Comparison of ENCODE assay signal across 11 cellular contexts in the genomic region with DNA sequence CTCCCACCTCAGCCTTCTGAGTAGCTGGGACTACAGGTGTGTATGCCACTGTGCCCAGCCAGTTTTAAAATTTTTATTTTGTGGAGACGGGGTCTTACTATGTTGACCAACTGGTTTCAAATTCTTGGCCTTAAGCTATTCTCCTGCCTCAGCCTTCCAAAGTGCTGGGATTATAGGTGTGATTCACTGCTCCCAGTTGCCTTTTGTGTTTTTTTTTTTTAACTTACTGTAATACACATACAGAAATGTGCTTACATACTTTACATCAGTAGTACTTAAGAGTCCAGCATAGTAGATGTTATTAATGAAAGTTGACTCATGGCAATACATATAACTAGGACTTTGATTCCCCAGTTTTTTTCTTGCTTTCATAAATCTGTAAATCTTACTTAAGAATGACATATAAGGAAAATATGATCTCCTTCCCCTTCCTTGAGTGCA. TPM values are rescaled to one million over a fixed set of nuclear protein-coding genes. Genes with fewer than 3 reads are reported as not detected.
DNase-seq lines count a peak whose midpoint lies in the region; ATAC-seq, FAIRE-seq and TF ChIP-seq lines count a peak whose summit lies in the region.
"Had no signal": no experiment of that assay in that cellular context is flagged by ENCODE, and none has a peak within 500 bp of the region (broad histone marks: within the 10 kb centered on the region; RNA-seq: fewer than 3 reads in every experiment).

No MANE protein-coding gene starts in this region.

- H3K36me3 ChIP-seq in fibroblast of lung (ENCODE audit: control insufficient read depth, insufficient read depth, low read length) (no peaks in the 10 kb centered on the region), small intestine (ENCODE audit: control insufficient read depth in 2 of 2, insufficient read depth in 2 of 2, low read length in 2 of 2) (no peaks in the 10 kb centered on the region)

- no peaks in the 10 kb centered on the region for H3K27me3 Mint-ChIP-seq in T-helper 1 cell treated with Interleukin-12 subunit alpha and Interleukin-12 subunit beta and Interleukin-4 antibody, amounts not matched to agents 30 μg/mL and 1 μg/mL, for 36 hours (ENCODE audit: low read depth)

- CTCF ChIA-PET in RWPE1 (lab: Yijun Ruan, JAX) = interaction anchor here (0.6 kb wide), 1 partner anchor 626 kb away, joined by 4 read pairs; no protein-coding TSS in a partner anchor

- H3K9ac ChIP-seq in fibroblast of lung (ENCODE audit: insufficient read depth, low read length) = no peak overlapping the region

- H3K4me1 ChIP-seq in fibroblast of lung (ENCODE audit: control insufficient read depth, extremely low read depth, insufficient read depth, low read length) (peaks cover 8% of the 10 kb centered on the region), small intestine (ENCODE audit: control insufficient read depth in 2 of 2, insufficient read depth in 1 of 2, low read depth in 1 of 2, low read length in 1 of 2) (peaks cover 17 to 24% of the 10 kb centered on the region in 2 donors)

- no peak overlapping the region for H2AFZ ChIP-seq in fibroblast of lung (ENCODE audit: low read length)

- no peaks in the 10 kb centered on the region for H3K9me3 ChIP-seq in fibroblast of lung (ENCODE audit: control insufficient read depth, insufficient read depth, low read depth, low read length)
- H3K9me3 ChIP-seq in small intestine (ENCODE audit: control insufficient read depth, low read depth) = no peaks in the 10 kb centered on the region

- peak overlapping the region; percentile 11 for H3K4me3 Mint-ChIP-seq in T-helper 1 cell treated with Interleukin-12 subunit alpha and Interleukin-12 subunit beta and Interleukin-4 antibody, amounts not matched to agents 30 μg/mL and 1 μg/mL, for 36 hours

- ATAC-seq in GM21529 (IDR thresholded peaks at IDR 0.05; ENCODE audit: unreplicated experiment) = no peak
- ATAC-seq in GM18870 (IDR thresholded peaks at IDR 0.05; ENCODE audit: unreplicated experiment) = no peak

- no peak overlapping the region for H3K27ac Mint-ChIP-seq in T-helper 1 cell treated with Interleukin-12 subunit alpha and Interleukin-12 subunit beta and Interleukin-4 antibody, amounts not matched to agents 30 μg/mL and 1 μg/mL, for 36 hours

- FAIRE-seq in small intestine (lab: Jason Lieb, UNC) = peak; percentile 81

- H3K4me3 ChIP-seq in fibroblast of lung (replicated peaks in 1 of 4; ENCODE audit: control extremely low read depth in 1 of 4, insufficient read depth in 1 of 4, low read depth in 3 of 4, low read length in 4 of 4) (no peak overlapping the region), small intestine (ENCODE audit: low read depth in 1 of 2, low read length in 2 of 2) (no peak overlapping the region)

- no peaks in the 10 kb centered on the region for H4K20me1 ChIP-seq in fibroblast of lung (ENCODE audit: control insufficient read depth, extremely low read depth, insufficient read depth, low read length)

- 52 to 87% (median 66%) methylated on average over 1 of the region's 1 CpG for WGBS in small intestine, 3 donors

- no peaks in the 10 kb centered on the region for H3K9me3 Mint-ChIP-seq in T-helper 1 cell treated with Interleukin-12 subunit alpha and Interleukin-12 subunit beta and Interleukin-4 antibody, amounts not matched to agents 30 μg/mL and 1 μg/mL, for 36 hours

- POLR2A ChIA-PET in RWPE1 (lab: Yijun Ruan, JAX; ENCODE audit: low non-redundant PET) = interaction anchor here (0.7 kb wide), 1 partner anchor 13 kb away, joined by 4 read pairs; no protein-coding TSS in a partner anchor

- peaks cover 55% of the 10 kb centered on the region for H3K79me2 ChIP-seq in fibroblast of lung (ENCODE audit: control insufficient read depth, insufficient read depth, low read length)

- peaks cover 56% of the 10 kb centered on the region for H3K4me1 Mint-ChIP-seq in T-helper 1 cell treated with Interleukin-12 subunit alpha and Interleukin-12 subunit beta and Interleukin-4 antibody, amounts not matched to agents 30 μg/mL and 1 μg/mL, for 36 hours (ENCODE audit: low read depth)

- no peak overlapping the region for H3K4me2 ChIP-seq in fibroblast of lung (ENCODE audit: extremely low read depth, insufficient read depth, low read length)

- H3K27me3 ChIP-seq in fibroblast of lung (ENCODE audit: control insufficient read depth, insufficient read depth, low read length) (no peaks in the 10 kb centered on the region), small intestine (ENCODE audit: control insufficient read depth in 2 of 2, insufficient read depth in 2 of 2, low read length in 2 of 2) (no peaks in the 10 kb centered on the region)

- DNase-seq in T-helper 1 cell (no peak), RWPE1 (ENCODE audit: low spot score) (peak; percentile 59), fibroblast of lung (ENCODE audit: low read depth in 2 of 2) (peak; percentile 31 to 75), small intestine (peak; percentile 59), superior temporal gyrus (ENCODE audit: extremely low spot score) (no peak)
- DNase-seq: 8988T, NCI-H146, SHP77 had no signal

- TF ChIP-seq CTCF in RWPE1 (conservative IDR thresholded peaks at IDR 0.05; ENCODE audit: low read depth) (no peak), fibroblast of lung (conservative IDR thresholded peaks at IDR 0.05 in 1 of 2, IDR thresholded peaks at IDR 0.05 in 1 of 2; ENCODE audit: low read depth in 1 of 2, low read length in 2 of 2) (no peak)

- peaks cover 8% of the 10 kb centered on the region for H3K36me3 Mint-ChIP-seq in T-helper 1 cell treated with Interleukin-12 subunit alpha and Interleukin-12 subunit beta and Interleukin-4 antibody, amounts not matched to agents 30 μg/mL and 1 μg/mL, for 36 hours (ENCODE audit: low read depth)

- H3K27ac ChIP-seq in RWPE1 (no peak overlapping the region), fibroblast of lung (ENCODE audit: insufficient read depth, low read length) (no peak overlapping the region), small intestine (ENCODE audit: low read depth in 1 of 2, low read length in 1 of 2) (peak overlapping the region; percentile 34 to 52)

RNA-seq across cellular contexts. Expression of a gene that starts 4.7 kb away (rescaled TPM):
- 48.0 and 70.5 TPM in 2 replicates for total RNA-seq in fibroblast of lung
- 36.6 and 51.6 TPM in 2 replicates for polyA plus RNA-seq in fibroblast of lung
- 26.3 and 38.4 TPM in 2 replicates for polyA plus RNA-seq in fibroblast of lung (2012)
- polyA minus RNA-seq in fibroblast of lung (ENCODE audit: low replicate concordance) = 8.6 and 8.9 TPM in 2 replicates
- polyA plus RNA-seq in small intestine = 10 to 100 TPM; 16.3 to 26.2 (median 17.3) TPM

Comparison
In these comparisons a context has a peak if more than half of its experiments do, and no peak if none do; other contexts are left out.
1. DNase-seq: peak in RWPE1 (single experiment), fibroblast of lung (2 of 2) and small intestine (single experiment); none in T-helper 1 cell (0 of 5) and superior temporal gyrus (single experiment).
2. H3K27ac ChIP-seq: peak in small intestine (2 of 2); none in RWPE1 (single experiment) and fibroblast of lung (single experiment).